In the genomic region with DNA sequence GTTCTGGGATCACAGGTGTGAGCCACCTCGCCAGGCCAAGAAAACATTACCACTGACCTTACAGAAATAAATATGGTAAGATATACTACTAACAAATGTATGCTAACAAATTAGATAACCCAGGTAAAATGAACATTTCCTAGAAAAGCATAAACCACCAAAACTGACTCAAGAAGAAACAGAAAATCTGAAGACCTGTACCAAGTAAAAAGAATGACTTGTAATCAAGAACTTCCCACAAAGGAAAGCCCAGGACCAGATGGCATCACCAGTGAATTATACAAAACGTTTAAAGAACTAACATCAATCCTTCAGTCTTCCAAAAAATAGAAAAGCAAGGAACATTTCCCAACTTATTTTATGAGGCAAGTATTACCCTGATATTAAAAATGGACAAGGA, we compare ENCODE assay signal across 22 cellular contexts.
"Had no signal": no experiment of that assay in that cellular context is flagged by ENCODE, and none has a peak within 500 bp of the region (broad histone marks: within the 10 kb centered on the region; RNA-seq: fewer than 3 reads in every experiment).

No MANE protein-coding gene starts in this region.

- H3K4me3 ChIP-seq: ascending aorta, coronary artery, pancreas, spleen, tibial nerve, uterus had no signal

- ATAC-seq: left cardiac atrium; naive thymus-derived CD8-positive, alpha-beta T cell; pancreas; SK-N-SH treated with all-trans-retinoic acid at 6 μM for 48 hours; T-cell had no signal

- H3K27ac ChIP-seq: ascending aorta, coronary artery, neutrophil, pancreas, spleen, tibial nerve, uterus had no signal

- H3K9me3 ChIP-seq: neutrophil, pancreas, uterus had no signal

- H3K27ac Mint-ChIP-seq: activated B cell treated with CpG ODN at 0.5 μM for 24 hours; activated CD4-positive, alpha-beta T cell treated with anti-CD3 and anti-CD28 coated beads, Interleukin-2, amount 10 ng/mL, durations not matched to agents 7 days and 5 days had no signal

- DNase-seq: activated B cell treated with CpG ODN at 0.5 μM for 24 hours; activated CD4-positive, alpha-beta T cell treated with anti-CD3 and anti-CD28 coated beads, Interleukin-2, amount 10 ng/mL, durations not matched to agents 7 days and 5 days; activated gamma-delta T cell treated with Interleukin-2 at 50 U/mL for 16 hours; erythroblast; foreskin melanocyte; glutamatergic neuron; hippocampal formation; left cardiac atrium; mesendoderm; naive thymus-derived CD8-positive, alpha-beta T cell; pancreas; spleen; stimulated activated CD4-positive, alpha-beta T cell treated with anti-CD3 and anti-CD28 coated beads, Interleukin-4, amount 100 ng/mL, for 4 hours; stimulated activated naive CD4-positive, alpha-beta T cell; T-cell; uterus had no signal

- H3K4me1 ChIP-seq: ascending aorta, uterus had no signal

- H3K27me3 ChIP-seq: ascending aorta, neutrophil, pancreas, spleen, tibial nerve, uterus had no signal

- H3K36me3 ChIP-seq: ascending aorta, neutrophil, pancreas, tibial nerve, uterus had no signal

- H3K27me3 Mint-ChIP-seq: activated B cell treated with CpG ODN at 0.5 μM for 24 hours; activated CD4-positive, alpha-beta T cell treated with anti-CD3 and anti-CD28 coated beads, Interleukin-2, amount 10 ng/mL, durations not matched to agents 7 days and 5 days; central memory CD8-positive, alpha-beta T cell; naive thymus-derived CD8-positive, alpha-beta T cell; T-cell had no signal

- H3K4me3 Mint-ChIP-seq: activated B cell treated with CpG ODN at 0.5 μM for 24 hours; activated CD4-positive, alpha-beta T cell treated with anti-CD3 and anti-CD28 coated beads, Interleukin-2, amount 10 ng/mL, durations not matched to agents 7 days and 5 days; central memory CD8-positive, alpha-beta T cell; T-cell had no signal
